11 cellular contexts compared by ENCODE assay signal in genomic region chr4:154329268-154329858, GRCh38.
DNase-seq lines count a peak whose midpoint lies in the region; ATAC-seq and TF ChIP-seq lines count a peak whose summit lies in the region.
"Had no signal": no experiment of that assay in that cellular context is flagged by ENCODE, and none has a peak within 500 bp of the region (broad histone marks: within the 10 kb centered on the region; RNA-seq: fewer than 3 reads in every experiment).

No MANE protein-coding gene starts in this region.

- H3K9me3 Mint-ChIP-seq in natural killer cell treated with Interleukin-12 subunit alpha and Interleukin-12 subunit beta and Interleukin-15 and Interleukin-18, amount 100 ng/mL, for 72 hours: no peaks in the 10 kb centered on the region

- H4K20me1 ChIP-seq in OCI-LY3 (ENCODE audit: insufficient read depth, low read length) (no peaks in the 10 kb centered on the region), smooth muscle cell (ENCODE audit: low read depth) (no peaks in the 10 kb centered on the region)

- no peaks in the 10 kb centered on the region for H3K36me3 Mint-ChIP-seq in natural killer cell treated with Interleukin-12 subunit alpha and Interleukin-12 subunit beta and Interleukin-15 and Interleukin-18, amount 100 ng/mL, for 72 hours
- H3K36me3 Mint-ChIP-seq: CD4-positive, CD25-positive, alpha-beta regulatory T cell had no signal

- H3K36me3 ChIP-seq in OCI-LY3 (replicated peaks; ENCODE audit: low read depth, low read length): no peaks in the 10 kb centered on the region
- H3K36me3 ChIP-seq in smooth muscle cell (ENCODE audit: low read depth): no peaks in the 10 kb centered on the region
- H3K36me3 ChIP-seq: MG63 had no signal

- H3F3A ChIP-seq in smooth muscle cell (ENCODE audit: low read depth): no peaks in the 10 kb centered on the region

- peaks cover 14% of the 10 kb centered on the region for H3K4me1 ChIP-seq in OCI-LY3 (ENCODE audit: low read length)
- H3K4me1 ChIP-seq in smooth muscle cell (ENCODE audit: low read depth): peaks cover 7% of the 10 kb centered on the region

- peaks cover 0 to 4% of the 10 kb centered on the region in 2 donors for H3K4me1 Mint-ChIP-seq in natural killer cell treated with Interleukin-12 subunit alpha and Interleukin-12 subunit beta and Interleukin-15 and Interleukin-18, amount 100 ng/mL, for 72 hours (ENCODE audit: low read depth in 2 of 2)

- H3K4me3 Mint-ChIP-seq in natural killer cell treated with Interleukin-12 subunit alpha and Interleukin-12 subunit beta and Interleukin-15 and Interleukin-18, amount 100 ng/mL, for 72 hours: no peak overlapping the region
- H3K4me3 Mint-ChIP-seq: CD4-positive, CD25-positive, alpha-beta regulatory T cell had no signal

- no peaks in the 10 kb centered on the region for H3K27me3 Mint-ChIP-seq in natural killer cell treated with Interleukin-12 subunit alpha and Interleukin-12 subunit beta and Interleukin-15 and Interleukin-18, amount 100 ng/mL, for 72 hours

- H3K27ac ChIP-seq in OCI-LY3 (ENCODE audit: low read length) (no peak overlapping the region), smooth muscle cell (ENCODE audit: low read depth) (no peak overlapping the region)

- H3K79me2 ChIP-seq in OCI-LY3 (ENCODE audit: low read length) (no peaks in the 10 kb centered on the region), smooth muscle cell (ENCODE audit: low read depth) (no peaks in the 10 kb centered on the region)

- H3K9me3 ChIP-seq in OCI-LY3 (ENCODE audit: insufficient read depth, low read length): peaks cover 6% of the 10 kb centered on the region; the same call in 1 of the 2 replicates
- no peaks in the 10 kb centered on the region for H3K9me3 ChIP-seq in smooth muscle cell (replicated peaks; ENCODE audit: low read depth)
- H3K9me3 ChIP-seq: MG63 had no signal

- H3K4me3 ChIP-seq in OCI-LY3 (ENCODE audit: low read length) (no peak overlapping the region), fibroblast of mammary gland (ENCODE audit: control insufficient read depth, low read depth, low read length) (no peak overlapping the region), smooth muscle cell (no peak overlapping the region)
- H3K4me3 ChIP-seq: MG63 had no signal

- 85% methylated on average over 11 of the region's 11 CpGs for WGBS in smooth muscle cell (ENCODE audit: low lambda C conversion rate)

- DNase-seq in NCI-H1417 (lab: John Stamatoyannopoulos, UW) (peak in 2 of 3 experiments; percentile 19 to 64), NCI-H1417 treated with DMSO at 0.1 percent for 48 hours (lab: John Stamatoyannopoulos, UW) (no peak), fibroblast of mammary gland (ENCODE audit: low read depth) (peak; percentile 57), smooth muscle cell (lab: John Stamatoyannopoulos, UW; ENCODE audit: unreplicated experiment) (no peak)
- no peak for DNase-seq in natural killer cell treated with Interleukin-12 subunit alpha and Interleukin-12 subunit beta and Interleukin-15 and Interleukin-18, amount 100 ng/mL, for 72 hours (ENCODE audit: low spot score)
- no peak for DNase-seq in activated T-cell treated with anti-CD3 and anti-CD28 coated beads, Interleukin-2, amount 50 U/mL, for 48 hours
- DNase-seq: stimulated activated CD4-positive, alpha-beta T cell treated with anti-CD3 and anti-CD28 coated beads, Interleukin-15, amount 100 ng/mL, for 24 hours had no signal

- peaks cover 20% of the 10 kb centered on the region for H3K27me3 ChIP-seq in OCI-LY3 (ENCODE audit: low read depth, low read length)
- peaks cover 30% of the 10 kb centered on the region for H3K27me3 ChIP-seq in smooth muscle cell (ENCODE audit: low read depth)
- H3K27me3 ChIP-seq: MG63 had no signal

- peak; percentile 88 for TF ChIP-seq CTCF in OCI-LY3 (IDR thresholded peaks at IDR 0.05; ENCODE audit: low read depth, low read length)
- peak; percentile 36 for TF ChIP-seq CTCF in fibroblast of mammary gland (conservative IDR thresholded peaks at IDR 0.05; ENCODE audit: control insufficient read depth, insufficient read depth, low read depth, low read length)
- TF ChIP-seq CTCF in smooth muscle cell (IDR thresholded peaks at IDR 0.05; ENCODE audit: borderline replicate concordance, insufficient read depth, poor library complexity, severe bottlenecking): peak; percentile 45

- no peak overlapping the region for H3K27ac Mint-ChIP-seq in natural killer cell treated with Interleukin-12 subunit alpha and Interleukin-12 subunit beta and Interleukin-15 and Interleukin-18, amount 100 ng/mL, for 72 hours
- H3K27ac Mint-ChIP-seq: CD4-positive, CD25-positive, alpha-beta regulatory T cell had no signal

- no peak for ATAC-seq in GM19324 (IDR thresholded peaks at IDR 0.05; ENCODE audit: low FRiP score, unreplicated experiment)
- no peak for ATAC-seq in natural killer cell treated with Interleukin-12 subunit alpha and Interleukin-12 subunit beta and Interleukin-15 and Interleukin-18, amount 100 ng/mL, for 72 hours

- H2AFZ ChIP-seq in OCI-LY3 (ENCODE audit: low read depth, low read length) (no peak overlapping the region), smooth muscle cell (ENCODE audit: low read depth) (no peak overlapping the region)

- peak overlapping the region; percentile 21; the same call in 1 of the 2 replicates for H3K4me2 ChIP-seq in OCI-LY3 (ENCODE audit: low read length)
- H3K4me2 ChIP-seq in smooth muscle cell: no peak overlapping the region

- H3K9ac ChIP-seq in OCI-LY3 (ENCODE audit: low read length) (no peak overlapping the region), smooth muscle cell (ENCODE audit: low read depth) (no peak overlapping the region)

Comparison
In these comparisons a context has a peak if more than half of its experiments do, and no peak if none do; other contexts are left out.
1. DNase-seq: peak in NCI-H1417 (2 of 3) and fibroblast of mammary gland (single experiment); none in NCI-H1417 treated with DMSO at 0.1 percent for 48 hours (single experiment), smooth muscle cell (single experiment), natural killer cell treated with Interleukin-12 subunit alpha and Interleukin-12 subunit beta and Interleukin-15 and Interleukin-18, amount 100 ng/mL, for 72 hours (single experiment) and activated T-cell treated with anti-CD3 and anti-CD28 coated beads, Interleukin-2, amount 50 U/mL, for 48 hours (0 of 2).
2. CTCF ChIP-seq: peak in every context shown above with its lines; median percentile 88 in OCI-LY3; 45 in smooth muscle cell; 36 in fibroblast of mammary gland.